28 cellular contexts compared by ENCODE assay signal in genomic region chr16:31269541-31269940, GRCh38. TPM values are rescaled to one million over a fixed set of nuclear protein-coding genes. Genes with fewer than 3 reads are reported as not detected.
"Had no signal": no experiment of that assay in that cellular context is flagged by ENCODE, and none has a peak within 500 bp of the region (broad histone marks: within the 10 kb centered on the region; RNA-seq: fewer than 3 reads in every experiment).

No MANE protein-coding gene starts in this region.

- H3K27me3 ChIP-seq: sigmoid colon, vagina had no signal

- DNase-seq: activated CD4-positive, alpha-beta T cell treated with anti-CD3 and anti-CD28 coated beads, Interleukin-2, amount 50 U/mL, for 48 hours; activated CD8-positive, alpha-beta memory T cell treated with anti-CD3 and anti-CD28 coated beads, Interleukin-2, amount 10 ng/mL, durations not matched to agents 7 days and 5 days; activated T-cell treated with anti-CD3 and anti-CD28 coated beads, Interleukin-2, amount 50 U/mL, for 1 hour; caudate nucleus; dermis blood vessel endothelial cell; effector CD8-positive, alpha-beta T cell; erythroblast; foreskin fibroblast; lower lobe of right lung; posterior cingulate gyrus; sigmoid colon; stimulated activated CD4-positive, alpha-beta T cell treated with anti-CD3 and anti-CD28 coated beads, Interleukin-15, amount 100 ng/mL, for 24 hours; stimulated activated naive B cell treated with anti-CD40 and anti-IgM and Interleukin-4, amounts not matched to agents 10 μg/mL and 1 μg/mL and 100 μg/mL, for 72 hours; T-cell; transverse colon had no signal

- H3K4me2 ChIP-seq: smooth muscle cell had no signal

- H3K4me1 Mint-ChIP-seq: nephron had no signal

- ATAC-seq: activated CD8-positive, alpha-beta memory T cell treated with anti-CD3 and anti-CD28 coated beads, Interleukin-2, amount 10 ng/mL, durations not matched to agents 7 days and 5 days; activated naive CD4-positive, alpha-beta T cell treated with anti-CD3 and anti-CD28 coated beads, Interleukin-2, amount 50 U/mL, for 72 hours; activated T-helper 17 cell treated with anti-CD3 and anti-CD28 coated beads, Interleukin-2, amount 50 U/mL, for 72 hours; left lobe of liver; lower lobe of right lung; stimulated activated naive B cell treated with anti-CD40 and anti-IgM and Interleukin-4, amounts not matched to agents 10 μg/mL and 1 μg/mL and 100 μg/mL, for 72 hours; T-cell had no signal

- H3K27ac Mint-ChIP-seq: activated CD8-positive, alpha-beta memory T cell treated with anti-CD3 and anti-CD28 coated beads, Interleukin-2, amount 10 ng/mL, durations not matched to agents 7 days and 5 days; activated T-helper 17 cell treated with anti-CD3 and anti-CD28 coated beads, Interleukin-2, amount 50 U/mL, for 72 hours; brain; nephron; stimulated activated naive B cell treated with anti-CD40 and anti-IgM and Interleukin-4, amounts not matched to agents 10 μg/mL and 1 μg/mL and 100 μg/mL, for 72 hours; T-cell had no signal

- H3K27me3 Mint-ChIP-seq: activated CD8-positive, alpha-beta memory T cell treated with anti-CD3 and anti-CD28 coated beads, Interleukin-2, amount 10 ng/mL, durations not matched to agents 7 days and 5 days; activated T-helper 17 cell treated with anti-CD3 and anti-CD28 coated beads, Interleukin-2, amount 50 U/mL, for 72 hours; stimulated activated naive B cell treated with anti-CD40 and anti-IgM and Interleukin-4, amounts not matched to agents 10 μg/mL and 1 μg/mL and 100 μg/mL, for 72 hours had no signal

- H3K4me1 ChIP-seq: lower lobe of right lung had no signal

- H3K9me3 ChIP-seq: lower lobe of right lung, sigmoid colon, transverse colon, vagina had no signal

- H3K27ac ChIP-seq: lower lobe of right lung, sigmoid colon, transverse colon, vagina had no signal

- H3K4me3 Mint-ChIP-seq: activated CD8-positive, alpha-beta memory T cell treated with anti-CD3 and anti-CD28 coated beads, Interleukin-2, amount 10 ng/mL, durations not matched to agents 7 days and 5 days; activated T-helper 17 cell treated with anti-CD3 and anti-CD28 coated beads, Interleukin-2, amount 50 U/mL, for 72 hours; brain; nephron; stimulated activated naive B cell treated with anti-CD40 and anti-IgM and Interleukin-4, amounts not matched to agents 10 μg/mL and 1 μg/mL and 100 μg/mL, for 72 hours; T-cell had no signal

- H3K36me3 ChIP-seq: sigmoid colon, transverse colon, vagina had no signal

- H3K4me3 ChIP-seq: lower lobe of right lung, sigmoid colon, smooth muscle cell, transverse colon, vagina had no signal

- H3K36me3 Mint-ChIP-seq: brain had no signal

- H3K9me3 Mint-ChIP-seq: activated naive CD4-positive, alpha-beta T cell treated with anti-CD3 and anti-CD28 coated beads, Interleukin-2, amount 50 U/mL, for 72 hours; activated T-helper 17 cell treated with anti-CD3 and anti-CD28 coated beads, Interleukin-2, amount 50 U/mL, for 72 hours; nephron; stimulated activated naive B cell treated with anti-CD40 and anti-IgM and Interleukin-4, amounts not matched to agents 10 μg/mL and 1 μg/mL and 100 μg/mL, for 72 hours; T-cell had no signal

RNA-seq across cellular contexts. Expression of gene ITGAM, which starts 9.8 kb away (rescaled TPM):
- total RNA-seq: fibroblast of lung, smooth muscle cell had no signal
- polyA plus RNA-seq: smooth muscle cell had no signal

RNA-seq across cellular contexts. Expression of gene PYDC1, which starts 52.6 kb away (rescaled TPM):
- total RNA-seq: activated CD8-positive, alpha-beta memory T cell treated with anti-CD3 and anti-CD28 coated beads, Interleukin-2, amount 10 ng/mL, durations not matched to agents 7 days and 5 days; activated naive CD4-positive, alpha-beta T cell treated with anti-CD3 and anti-CD28 coated beads, Interleukin-2, amount 50 U/mL, for 72 hours; aorta; dermis blood vessel endothelial cell; fibroblast of lung; glomerular endothelial cell; kidney epithelial cell; left lobe of liver; lower lobe of right lung; renal cortical epithelial cell; sigmoid colon; smooth muscle cell; T-cell; transverse colon; vagina had no signal
- polyA plus RNA-seq: adipose tissue, aorta, fibroblast of lung had no signal

RNA-seq across cellular contexts. Expression of gene TRIM72, which starts 55.6 kb away (rescaled TPM):
- total RNA-seq: activated CD8-positive, alpha-beta memory T cell treated with anti-CD3 and anti-CD28 coated beads, Interleukin-2, amount 10 ng/mL, durations not matched to agents 7 days and 5 days; dermis blood vessel endothelial cell; fibroblast of lung; glomerular endothelial cell; kidney epithelial cell; left lobe of liver; renal cortical epithelial cell; vagina had no signal
- polyA plus RNA-seq: fibroblast of lung had no signal
